In the genomic region with DNA sequence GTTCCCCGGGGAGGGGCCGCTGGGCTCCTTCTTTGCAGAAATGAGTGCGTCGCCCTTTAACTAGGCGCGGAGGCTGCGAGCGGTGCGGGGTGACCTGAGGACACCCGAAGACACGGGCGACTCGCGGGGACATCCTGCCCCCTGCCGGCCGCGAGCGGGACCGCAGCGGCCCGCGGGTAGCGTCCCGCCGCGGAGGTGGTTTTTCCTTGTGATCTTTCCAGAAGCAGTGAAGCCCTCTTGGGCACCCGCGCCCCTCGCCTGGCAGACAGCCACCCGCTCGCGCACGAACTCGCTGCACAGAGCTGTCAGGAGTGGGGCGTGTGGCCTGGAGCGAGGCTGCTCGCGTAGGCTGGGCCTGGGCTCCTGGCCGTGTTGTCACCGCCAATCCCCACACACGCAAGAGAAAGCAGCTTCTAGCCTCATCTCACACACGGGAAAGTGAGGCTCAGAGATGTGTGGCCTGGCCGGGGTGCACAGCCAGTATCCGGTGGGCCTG, we compare ENCODE assay signal across 8 cellular contexts.
DNase-seq lines count a peak whose midpoint lies in the region; TF ChIP-seq lines count a peak whose summit lies in the region.

No MANE protein-coding gene starts in this region.

- in situ Hi-C loops in SK-MEL-5 (cut with HindIII; ENCODE audit: low pct_unique_long_range_greater_than_20kb, low sequenced_read_pairs): no loop called here

- peak; percentile 90 for DNase-seq in GM20000 (ENCODE audit: low spot score)
- peak; percentile 73 for DNase-seq in SK-MEL-5 (ENCODE audit: low read depth, low spot score)
- peak; percentile 75 for DNase-seq in activated naive CD4-positive, alpha-beta T cell treated with anti-CD3 and anti-CD28 coated beads for 36 hours
- DNase-seq in head of caudate nucleus: peak; percentile 59 to 91 (median 83)
- DNase-seq in tibial nerve (ENCODE audit: low spot score in 2 of 2): peak; percentile 58 to 65

- H3K27me3 ChIP-seq in KMS-11 (ENCODE audit: insufficient read depth, low read depth) (peaks cover 4% of the 10 kb centered on the region; the same call in 1 of the 2 replicates), parathyroid adenoma (ENCODE audit: control insufficient read depth, insufficient read depth, low read length) (no peaks in the 10 kb centered on the region), tibial nerve (no peaks in the 10 kb centered on the region)

- no peaks in the 10 kb centered on the region for H3K36me3 ChIP-seq in KMS-11 (ENCODE audit: insufficient read depth)
- no peaks in the 10 kb centered on the region for H3K36me3 ChIP-seq in parathyroid adenoma (ENCODE audit: control insufficient read depth, insufficient read depth, low read length)
- H3K36me3 ChIP-seq in tibial nerve: no peaks in the 10 kb centered on the region

- peak overlapping the region; percentile 42 for H3K4me2 ChIP-seq in KMS-11
- H3K4me2 ChIP-seq in parathyroid adenoma (ENCODE audit: low read length): peak overlapping the region; percentile 47

- H3K9ac ChIP-seq in KMS-11: no peak overlapping the region
- H3K9ac ChIP-seq in parathyroid adenoma: no peak overlapping the region

- TF ChIP-seq EP300 in tibial nerve (IDR thresholded peaks at IDR 0.05): peak in 1 of 2 donors; percentile 42

- no peak for TF ChIP-seq POLR2A in tibial nerve (IDR thresholded peaks at IDR 0.05)

- H3K4me1 Mint-ChIP-seq in activated naive CD4-positive, alpha-beta T cell treated with anti-CD3 and anti-CD28 coated beads for 36 hours (ENCODE audit: low read depth): no peaks in the 10 kb centered on the region

- H3K9me3 Mint-ChIP-seq in activated naive CD4-positive, alpha-beta T cell treated with anti-CD3 and anti-CD28 coated beads for 36 hours: no peaks in the 10 kb centered on the region

- TF ChIP-seq CTCF in C4-2B (conservative IDR thresholded peaks at IDR 0.05) (peak; percentile 99), GM20000 (IDR thresholded peaks at IDR 0.05; ENCODE audit: extremely low read depth, missing control alignments) (peak; percentile 88), KMS-11 (conservative IDR thresholded peaks at IDR 0.05; ENCODE audit: low read depth, low read length) (peak; percentile 91), parathyroid adenoma (IDR thresholded peaks at IDR 0.05) (peak; percentile 94), tibial nerve (IDR thresholded peaks at IDR 0.05) (peak; percentile 96 to 98 (median 98))

- H4K20me1 ChIP-seq in KMS-11 (ENCODE audit: insufficient read depth): no peaks in the 10 kb centered on the region

- no peaks in the 10 kb centered on the region for H3K27me3 Mint-ChIP-seq in activated naive CD4-positive, alpha-beta T cell treated with anti-CD3 and anti-CD28 coated beads for 36 hours (ENCODE audit: low read depth)

- 3% methylated on average over 15 to 42 of the region's 44 CpGs for WGBS in tibial nerve, 2 donors

- H3K4me1 ChIP-seq in KMS-11 (ENCODE audit: low read depth, poor library complexity, severe bottlenecking) (peaks cover 4% of the 10 kb centered on the region), parathyroid adenoma (no peaks in the 10 kb centered on the region), tibial nerve (peaks cover 0 to 17% (median 8%) of the 10 kb centered on the region in 4 donors)

- no peak overlapping the region for H3K27ac Mint-ChIP-seq in activated naive CD4-positive, alpha-beta T cell treated with anti-CD3 and anti-CD28 coated beads for 36 hours

- intact Hi-C loops in activated naive CD4-positive, alpha-beta T cell treated with anti-CD3 and anti-CD28 coated beads for 36 hours (cut with micrococcal nuclease): loop anchor here (1.0 to 2.0 kb wide), 2 partner anchors 722 to 777 kb away; no protein-coding TSS in a partner anchor
- intact Hi-C loops in head of caudate nucleus (cut with DNase I): no loop called here

- H3K4me3 ChIP-seq in KMS-11 (IDR thresholded peaks at IDR 0.05; ENCODE audit: insufficient read depth, low read depth, low read length) (no peak overlapping the region), parathyroid adenoma (ENCODE audit: low read depth, low read length) (peak overlapping the region; percentile 13), tibial nerve (peak overlapping the region in 2 of 4 donors; percentile 26 to 43)

- no peak overlapping the region for H3K4me3 Mint-ChIP-seq in activated naive CD4-positive, alpha-beta T cell treated with anti-CD3 and anti-CD28 coated beads for 36 hours

- H3K9me3 ChIP-seq in parathyroid adenoma (ENCODE audit: control insufficient read depth, low read length): no peaks in the 10 kb centered on the region
- H3K9me3 ChIP-seq in tibial nerve: no peaks in the 10 kb centered on the region

- H3K27ac ChIP-seq in C4-2B (peak overlapping the region; percentile 7; the same call in 1 of the 2 replicates), KMS-11 (no peak overlapping the region), parathyroid adenoma (no peak overlapping the region), tibial nerve (peak overlapping the region in 1 of 4 donors; percentile 62)

- CTCF ChIA-PET in activated naive CD4-positive, alpha-beta T cell treated with anti-CD3 and anti-CD28 coated beads for 36 hours (lab: Charles Lee): interaction anchor here (0.6 to 0.8 kb wide), 2 partner anchors 54 to 57 kb away, joined by 3 to 4 read pairs; no protein-coding TSS in a partner anchor

- H2AFZ ChIP-seq in KMS-11 (ENCODE audit: low read depth): peak overlapping the region; percentile 93
- H2AFZ ChIP-seq in parathyroid adenoma: peak overlapping the region; percentile 79

- H3K79me2 ChIP-seq in KMS-11 (ENCODE audit: insufficient read depth, low read depth): no peaks in the 10 kb centered on the region
- H3K79me2 ChIP-seq in parathyroid adenoma: no peaks in the 10 kb centered on the region

- no peaks in the 10 kb centered on the region for H3K36me3 Mint-ChIP-seq in activated naive CD4-positive, alpha-beta T cell treated with anti-CD3 and anti-CD28 coated beads for 36 hours (ENCODE audit: low read depth)
